In the genomic region with DNA sequence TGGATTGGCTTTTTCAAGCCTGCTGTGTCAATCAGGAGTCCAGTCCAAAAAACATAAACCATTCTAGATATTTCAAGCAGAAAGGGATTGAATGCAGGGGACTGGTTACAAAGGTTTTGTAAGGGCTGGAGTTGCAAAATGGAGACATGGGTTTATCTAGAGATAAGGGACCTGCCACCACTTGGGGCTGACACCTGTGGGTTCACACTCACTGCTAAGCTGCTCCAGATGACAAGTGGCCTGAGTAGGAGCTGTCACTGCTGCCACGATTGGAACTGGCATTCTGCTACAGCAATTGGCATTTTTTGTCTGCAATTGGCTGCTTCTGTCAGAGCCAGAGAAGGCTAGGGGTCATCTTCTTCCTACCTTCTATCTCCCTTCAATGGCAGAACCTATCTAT, we compare ENCODE assay signal across 9 cellular contexts.
"Had no signal": no experiment of that assay in that cellular context is flagged by ENCODE, and none has a peak within 500 bp of the region (broad histone marks: within the 10 kb centered on the region; RNA-seq: fewer than 3 reads in every experiment).

No MANE protein-coding gene starts in this region.

- ATAC-seq: HCT116 had no signal

- H2AFZ ChIP-seq: GM23248 had no signal

- H3K4me3 ChIP-seq: GM23248, HAP-1 had no signal

- H3K36me3 ChIP-seq: HAP-1 had no signal

- H3K9ac ChIP-seq: GM23248, KMS-11 had no signal

- H3K4me2 ChIP-seq: KMS-11 had no signal

- DNase-seq: GM23248, GOT3, H7, IMR-90, KBM-7 had no signal

- H3K4me1 ChIP-seq: HAP-1 had no signal

- H3K27ac ChIP-seq: GM23248, HL-60, KMS-11 had no signal

- H3K9me3 ChIP-seq: HAP-1 had no signal
